ENCODE assay signal across 8 cellular contexts in genomic region chr5:134224905-134225779, GRCh38. TPM values are rescaled to one million over a fixed set of nuclear protein-coding genes. Genes with fewer than 3 reads are reported as not detected.
A peak's percentile ranks its signal among the peaks of the same experiment; 100 is the strongest.
DNase-seq lines count a peak whose midpoint lies in the region; ATAC-seq, FAIRE-seq and TF ChIP-seq lines count a peak whose summit lies in the region.

No MANE protein-coding gene starts in this region.

- FAIRE-seq in urothelium cell line (lab: Jason Lieb, UNC) = no peak

- WGBS in HUES64 = under 1% methylated on average over 47 of the region's 49 CpGs

- peak; percentile 77 for DNase-seq in DMS53 (lab: John Stamatoyannopoulos, UW)
- peak; percentile 54 for DNase-seq in T follicular helper cell (ENCODE audit: low read depth)
- peak; percentile 47 for DNase-seq in amniotic stem cell (lab: John Stamatoyannopoulos, UW)
- DNase-seq in right atrium auricular region (ENCODE audit: low spot score) = no peak
- peak; percentile 35 for DNase-seq in pulmonary artery endothelial cell (ENCODE audit: low read depth, low spot score)
- DNase-seq in urothelium cell line (ENCODE audit: low spot score) = peak; percentile 53

- H3K27ac ChIP-seq in HUES64 (ENCODE audit: low read depth, low read length) (peak overlapping the region; percentile 100), right atrium auricular region (peak overlapping the region; percentile 99 to 100)

- H3K36me3 ChIP-seq in HUES64 (ENCODE audit: insufficient read depth, low read length) = peaks cover 21% of the 10 kb centered on the region
- no peaks in the 10 kb centered on the region for H3K36me3 ChIP-seq in right atrium auricular region

- H3K9ac ChIP-seq in HUES64 (ENCODE audit: low read depth, low read length) = peak overlapping the region; percentile 100

- H3K4me1 ChIP-seq in HUES64 (ENCODE audit: insufficient read depth, low read length) (peaks cover 28% of the 10 kb centered on the region), right atrium auricular region (peaks cover 0 to 52% of the 10 kb centered on the region in 2 donors)

- H3K27me3 ChIP-seq in HUES64 (ENCODE audit: insufficient read depth, low read length) (no peaks in the 10 kb centered on the region), right atrium auricular region (no peaks in the 10 kb centered on the region)

- TF ChIP-seq CTCF in right atrium auricular region (IDR thresholded peaks at IDR 0.05) = peak in 1 of 2 donors; percentile 62

- H3K4me3 ChIP-seq in HUES64 (ENCODE audit: low read length) = peak overlapping the region; percentile 77
- H3K4me3 ChIP-seq in right atrium auricular region = peak overlapping the region; percentile 86 to 99

- H3K9me3 ChIP-seq in HUES64 (ENCODE audit: insufficient read depth, low read depth, low read length) (no peaks in the 10 kb centered on the region), right atrium auricular region (no peaks in the 10 kb centered on the region)

- peak; percentile 20 for ATAC-seq in GM21423 (IDR thresholded peaks at IDR 0.05; ENCODE audit: unreplicated experiment)

RNA-seq across cellular contexts. Expression of gene PPP2CA, which starts 0.7 kb away (rescaled TPM):
- 218 TPM for polyA plus RNA-seq in HUES64 (2013, experiment 1 of 2)
- polyA plus RNA-seq in HUES64 (2013, experiment 2 of 2) = 210 TPM
- total RNA-seq in right atrium auricular region (100 to 1,000 TPM; 137 to 147 TPM), pulmonary artery endothelial cell (119 and 174 TPM in 2 replicates)

RNA-seq across cellular contexts. Expression of gene SKP1, which starts 48.4 kb away (rescaled TPM):
- 454 TPM for polyA plus RNA-seq in HUES64 (2013, experiment 1 of 2)
- 523 TPM for polyA plus RNA-seq in HUES64 (2013, experiment 2 of 2)
- total RNA-seq in right atrium auricular region (100 to 1,000 TPM; 287 to 360 TPM), pulmonary artery endothelial cell (248 and 304 TPM in 2 replicates)
